In the genomic region with DNA sequence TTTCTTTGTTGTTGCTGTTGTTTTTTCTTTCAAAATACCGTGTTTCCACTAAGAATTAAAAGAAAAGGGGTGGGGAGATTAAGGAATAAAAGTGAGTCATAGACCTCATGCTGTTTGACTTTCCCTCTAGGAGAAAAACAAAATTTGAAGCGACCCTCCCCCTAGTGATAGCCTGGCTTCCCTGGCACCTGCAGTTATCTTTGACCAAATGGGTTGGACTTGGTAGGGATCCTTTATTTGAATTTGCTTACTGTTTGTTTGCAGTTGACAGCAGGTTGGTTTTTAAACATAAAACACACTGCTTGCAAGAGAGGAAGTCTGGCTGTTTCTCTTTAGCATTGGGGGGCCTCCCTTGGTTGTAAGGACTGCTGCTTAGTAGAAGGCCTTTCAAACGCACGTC, we compare ENCODE assay signal across 21 cellular contexts. TPM values are rescaled to one million over a fixed set of nuclear protein-coding genes. Genes with fewer than 3 reads are reported as not detected.
A peak's percentile ranks its signal among the peaks of the same experiment; 100 is the strongest.
DNase-seq lines count a peak whose midpoint lies in the region; ATAC-seq and TF ChIP-seq lines count a peak whose summit lies in the region.
"Had no signal": no experiment of that assay in that cellular context is flagged by ENCODE, and none has a peak within 500 bp of the region (broad histone marks: within the 10 kb centered on the region; RNA-seq: fewer than 3 reads in every experiment).

No MANE protein-coding gene starts in this region.

- no peak overlapping the region for H2AFZ ChIP-seq in Karpas-422 (ENCODE audit: low read length)

- intact Hi-C loops in A673 (cut with micrococcal nuclease; ENCODE audit: unreplicated experiment), result no loop called here

- H3K9me3 ChIP-seq in A673 (ENCODE audit: low read depth, low read length, poor library complexity, severe bottlenecking) (no peaks in the 10 kb centered on the region), WERI-Rb-1 (ENCODE audit: severe bottlenecking) (no peaks in the 10 kb centered on the region), iPS-18c (ENCODE audit: control insufficient read depth, insufficient read depth, low read length) (no peaks in the 10 kb centered on the region), Karpas-422 (ENCODE audit: low read length) (no peaks in the 10 kb centered on the region)
- H3K9me3 ChIP-seq: MG63, Peyer's patch had no signal

- no peak overlapping the region for H3K4me2 ChIP-seq in Karpas-422 (ENCODE audit: low read depth, low read length, poor library complexity, severe bottlenecking)
- H3K4me2 ChIP-seq: KMS-11 had no signal

- no peak overlapping the region for H3K27ac ChIP-seq in A673 (ENCODE audit: low read depth, low read length, poor library complexity, severe bottlenecking)
- H3K27ac ChIP-seq in WERI-Rb-1, result peak overlapping the region; percentile 98
- H3K27ac ChIP-seq in Karpas-422 (ENCODE audit: low read length), result no peak overlapping the region
- H3K27ac ChIP-seq: HL-60, KMS-11, Peyer's patch had no signal

- H3K27me3 ChIP-seq in A673 (replicated peaks; ENCODE audit: insufficient read depth, low read depth, low read length, poor library complexity) (no peaks in the 10 kb centered on the region), H7 (ENCODE audit: control insufficient read depth, insufficient read depth, low read length) (peaks cover 60% of the 10 kb centered on the region), WERI-Rb-1 (ENCODE audit: insufficient read depth, low read depth, severe bottlenecking) (no peaks in the 10 kb centered on the region), Karpas-422 (ENCODE audit: low read length) (0 out of 2 replicates have a peak, but pooled peaks cover 2% of the 10 kb centered on the region)
- H3K27me3 ChIP-seq: MG63 had no signal

- no peaks in the 10 kb centered on the region for H4K20me1 ChIP-seq in Karpas-422 (ENCODE audit: insufficient read depth, low read depth, low read length)

- no peak for TF ChIP-seq CTCF in A673 (conservative IDR thresholded peaks at IDR 0.05; ENCODE audit: low read depth, low read length)
- no peak; the same call in 1 of the 2 replicates for TF ChIP-seq CTCF in WERI-Rb-1 (IDR thresholded peaks at IDR 0.05; ENCODE audit: low read depth, low read length)

- CTCF ChIA-PET in A673 (lab: Charles Lee), result no interaction called here

- no peak for ATAC-seq in HG02759 (IDR thresholded peaks at IDR 0.05; ENCODE audit: unreplicated experiment)
- ATAC-seq: HCT116, Right ventricle myocardium inferior had no signal

- no peaks in the 10 kb centered on the region for H3K9me2 ChIP-seq in Karpas-422 (replicated peaks; ENCODE audit: insufficient read depth, low read length)

- DNase-seq in A673 (ENCODE audit: low spot score) (peak; percentile 41), H7 (peak; percentile 71), WERI-Rb-1 (peak; percentile 40), Karpas-422 (no peak), superior temporal gyrus (ENCODE audit: extremely low spot score) (no peak)
- DNase-seq in activated effector memory CD4-positive, alpha-beta T cell treated with anti-CD3 and anti-CD28 coated beads, Interleukin-2, amount 50 U/mL, for 16 hours, result no peak
- DNase-seq: ACHN, AML-193, DMS153, MG63, NCI-H1092, NCI-H1694, NCI-H446, NCI-H774, Peyer's patch had no signal

- POLR2A ChIA-PET in A673 (lab: Charles Lee; ENCODE audit: low non-redundant PET), result no interaction called here

- no peak overlapping the region for H3K9ac ChIP-seq in Karpas-422 (ENCODE audit: low read length)
- H3K9ac ChIP-seq: KMS-11 had no signal

- H3K4me1 ChIP-seq in A673 (ENCODE audit: insufficient read depth, low read length, poor library complexity, severe bottlenecking) (peaks cover 13% of the 10 kb centered on the region), Karpas-422 (ENCODE audit: low read length) (no peaks in the 10 kb centered on the region)

- no peaks in the 10 kb centered on the region for H3K79me2 ChIP-seq in Karpas-422 (ENCODE audit: low read length)

- H3K4me3 ChIP-seq in A673 (ENCODE audit: low read depth, low read length, poor library complexity, severe bottlenecking), result no peak overlapping the region
- H3K4me3 ChIP-seq in H7 (ENCODE audit: insufficient read depth, low read depth, low read length), result no peak overlapping the region
- peak overlapping the region; percentile 99 for H3K4me3 ChIP-seq in WERI-Rb-1 (ENCODE audit: low read depth, low read length)
- H3K4me3 ChIP-seq in iPS-18c (ENCODE audit: insufficient read depth, low read depth, low read length), result peak overlapping the region; percentile 11; the same call in 1 of the 2 replicates
- no peak overlapping the region for H3K4me3 ChIP-seq in Karpas-422 (ENCODE audit: low read length)
- H3K4me3 ChIP-seq: MG63, Peyer's patch had no signal

- H3K36me3 ChIP-seq in A673 (ENCODE audit: insufficient read depth, low read length, poor library complexity, severe bottlenecking) (peaks cover 26% of the 10 kb centered on the region), H7 (replicated peaks; ENCODE audit: control insufficient read depth, insufficient read depth, low read length) (no peaks in the 10 kb centered on the region; the same call in 1 of the 2 replicates), WERI-Rb-1 (peaks cover 52% of the 10 kb centered on the region), Karpas-422 (ENCODE audit: insufficient read depth, low read length) (no peaks in the 10 kb centered on the region)
- H3K36me3 ChIP-seq: MG63, Peyer's patch had no signal

- BruUV-seq in A673 (replicated peaks; lab: Mats Ljungman, UMichigan), result no TSS peak

RNA-seq across cellular contexts. Expression of a gene that starts 14.0 kb away (rescaled TPM):
- total RNA-seq in A673 (2021), result 129 and 147 TPM in 2 replicates
- 85.8 and 148 TPM in 2 replicates for total RNA-seq in H7 (2014; rRNA removed; shearing (Covaris generic))
- total RNA-seq in Karpas-422 (2014; rRNA removed; shearing (Covaris generic); ENCODE audit: low replicate concordance), result not detected in 2 replicates
- total RNA-seq: Peyer's patch, Right ventricle myocardium inferior had no signal

Comparison
In these comparisons a context has a peak if more than half of its experiments do, and no peak if none do; other contexts are left out.
1. DNase-seq: peak in A673 (single experiment), H7 (single experiment) and WERI-Rb-1 (single experiment); none in Karpas-422 (single experiment), superior temporal gyrus (single experiment) and activated effector memory CD4-positive, alpha-beta T cell treated with anti-CD3 and anti-CD28 coated beads, Interleukin-2, amount 50 U/mL, for 16 hours (single experiment).
2. H3K4me3 ChIP-seq: peak in WERI-Rb-1 (single experiment) and iPS-18c (single experiment); none in A673 (single experiment), H7 (single experiment) and Karpas-422 (single experiment).
3. RNA of a gene that starts 14.0 kb away (total RNA-seq): 85.8 to 148 TPM in H7 and 129 to 147 TPM in A673; not detected in Karpas-422; every median in the first group is over 10 times any median in the second.